ENCODE assay signal across 8 cellular contexts in genomic region chr16:57998484-57998883, GRCh38. TPM values are rescaled to one million over a fixed set of nuclear protein-coding genes. Genes with fewer than 3 reads are reported as not detected.
DNase-seq lines count a peak whose midpoint lies in the region; ATAC-seq and TF ChIP-seq lines count a peak whose summit lies in the region.

No MANE protein-coding gene starts in this region.

- peaks cover 27% of the 10 kb centered on the region for H3K4me1 Mint-ChIP-seq in chondrocyte (ENCODE audit: low read depth)

- H3K4me3 Mint-ChIP-seq in chondrocyte (ENCODE audit: unreplicated experiment) = no peak overlapping the region

- TF ChIP-seq CTCF in chondrocyte (IDR thresholded peaks at IDR 0.05) = no peak

- ATAC-seq in HG02973 (IDR thresholded peaks at IDR 0.05; ENCODE audit: unreplicated experiment) (no peak), HG03159 (IDR thresholded peaks at IDR 0.05; ENCODE audit: unreplicated experiment) (no peak)

- H3K27me3 Mint-ChIP-seq in chondrocyte (ENCODE audit: low read depth) = no peaks in the 10 kb centered on the region

- no peak overlapping the region for H3K27ac Mint-ChIP-seq in chondrocyte (ENCODE audit: unreplicated experiment)

- no peaks in the 10 kb centered on the region for H3K9me3 Mint-ChIP-seq in chondrocyte (ENCODE audit: low read depth)

- DNase-seq in ELR (ENCODE audit: low read depth) (peak; percentile 65), T-helper 2 cell (peak in 4 of 5 experiments; percentile 17 to 86 (median 56)), chondrocyte (ENCODE audit: low spot score) (peak; percentile 65), NCI-H2196 treated with DMSO at 0.1 percent for 48 hours (lab: John Stamatoyannopoulos, UW; ENCODE audit: unreplicated experiment) (no peak), SW 1271 (lab: John Stamatoyannopoulos, UW) (no peak)
- peak; percentile 37 for DNase-seq in stimulated activated CD4-positive, alpha-beta T cell treated with anti-CD3 and anti-CD28 coated beads, Interleukin-12 subunit alpha, Interleukin-12 subunit beta, amount 100 ng/mL, for 4 hours

- H3K36me3 Mint-ChIP-seq in chondrocyte (ENCODE audit: low read depth) = peaks cover 7% of the 10 kb centered on the region

RNA-seq across cellular contexts. Expression of gene ZNF319, which starts 2.0 kb away (rescaled TPM):
- total RNA-seq in chondrocyte = 9.2 to 12.0 TPM (median 11.9 TPM) in 3 replicates

RNA-seq across cellular contexts. Expression of gene USB1, which starts 2.7 kb away (rescaled TPM):
- 37.9 to 46.0 TPM (median 41.5 TPM) in 3 replicates for total RNA-seq in chondrocyte

RNA-seq across cellular contexts. Expression of gene MMP15, which starts 27.1 kb away (rescaled TPM):
- total RNA-seq in chondrocyte = 5.9 to 12.0 TPM (median 11.2 TPM) in 3 replicates

RNA-seq across cellular contexts. Expression of gene CNGB1, which starts 27.6 kb away (rescaled TPM):
- total RNA-seq in chondrocyte = not detected in 3 replicates

Comparison
In these comparisons a context has a peak if more than half of its experiments do, and no peak if none do; other contexts are left out.
1. DNase-seq: peak in ELR (single experiment), T-helper 2 cell (4 of 5), chondrocyte (single experiment) and stimulated activated CD4-positive, alpha-beta T cell treated with anti-CD3 and anti-CD28 coated beads, Interleukin-12 subunit alpha, Interleukin-12 subunit beta, amount 100 ng/mL, for 4 hours (single experiment); none in NCI-H2196 treated with DMSO at 0.1 percent for 48 hours (single experiment) and SW 1271 (0 of 2).